16 cellular contexts compared by ENCODE assay signal in genomic region chr3:24506966-24507775, GRCh38. TPM values are rescaled to one million over a fixed set of nuclear protein-coding genes. Genes with fewer than 3 reads are reported as not detected.
DNase-seq lines count a peak whose midpoint lies in the region; ATAC-seq and TF ChIP-seq lines count a peak whose summit lies in the region.
"Had no signal": no experiment of that assay in that cellular context is flagged by ENCODE, and none has a peak within 500 bp of the region (broad histone marks: within the 10 kb centered on the region; RNA-seq: fewer than 3 reads in every experiment).

No MANE protein-coding gene starts in this region.

- DNase-seq in LHCN-M2 (ENCODE audit: low read depth) = peak; percentile 21
- peak; percentile 54 for DNase-seq in dedifferentiated amniotic fluid mesenchymal stem cell (ENCODE audit: extremely low spot score)
- no peak for DNase-seq in memory B cell (ENCODE audit: low spot score in 2 of 2)
- DNase-seq in upper lobe of right lung = no peak
- DNase-seq in NCI-H510A treated with DMSO at 0.1 percent for 48 hours (lab: John Stamatoyannopoulos, UW) = no peak
- no peak for DNase-seq in amniotic stem cell (lab: John Stamatoyannopoulos, UW)
- DNase-seq: activated CD4-positive, alpha-beta T cell treated with anti-CD3 and anti-CD28 coated beads, Interleukin-2, amount 10 ng/mL, durations not matched to agents 7 days and 5 days; aorta; C1 segment of cervical spinal cord; immature natural killer cell; natural killer cell; NCI-H1436 treated with DMSO at 0.1 percent for 48 hours; NCI-H82 had no signal

- H3K27me3 Mint-ChIP-seq in memory B cell = peaks cover 2% of the 10 kb centered on the region
- H3K27me3 Mint-ChIP-seq: progenitor cell of endocrine pancreas had no signal

- H3K27me3 ChIP-seq in upper lobe of right lung = no peaks in the 10 kb centered on the region

- H3K9me3 Mint-ChIP-seq in memory B cell = peaks cover 3% of the 10 kb centered on the region
- H3K9me3 Mint-ChIP-seq: activated CD4-positive, alpha-beta T cell treated with anti-CD3 and anti-CD28 coated beads, Interleukin-2, amount 10 ng/mL, durations not matched to agents 7 days and 5 days had no signal

- ATAC-seq in memory B cell (ENCODE audit: low read depth) (peak; percentile 17), upper lobe of right lung (peak; percentile 66), GM21528 (IDR thresholded peaks at IDR 0.05; ENCODE audit: low FRiP score, unreplicated experiment) (no peak)
- ATAC-seq: natural killer cell had no signal

- no peak overlapping the region for H3K4me3 ChIP-seq in upper lobe of right lung
- H3K4me3 ChIP-seq: lung had no signal

- no peaks in the 10 kb centered on the region for H3K36me3 Mint-ChIP-seq in memory B cell
- H3K36me3 Mint-ChIP-seq: immature natural killer cell, natural killer cell had no signal

- H3K27ac Mint-ChIP-seq in memory B cell = no peak overlapping the region
- H3K27ac Mint-ChIP-seq: activated CD4-positive, alpha-beta T cell treated with anti-CD3 and anti-CD28 coated beads, Interleukin-2, amount 10 ng/mL, durations not matched to agents 7 days and 5 days; immature natural killer cell; natural killer cell had no signal

- H3K4me1 Mint-ChIP-seq in memory B cell = peaks cover 29% of the 10 kb centered on the region

- intact Hi-C loops in upper lobe of right lung (cut with DNase I) = no loop called here

- H3K4me3 Mint-ChIP-seq in memory B cell = no peak overlapping the region
- H3K4me3 Mint-ChIP-seq: activated CD4-positive, alpha-beta T cell treated with anti-CD3 and anti-CD28 coated beads, Interleukin-2, amount 10 ng/mL, durations not matched to agents 7 days and 5 days; immature natural killer cell; natural killer cell had no signal

- no peaks in the 10 kb centered on the region for H3K9me3 ChIP-seq in upper lobe of right lung

- H3K27ac ChIP-seq in upper lobe of right lung = no peak overlapping the region

- peaks cover 4% of the 10 kb centered on the region for H3K4me1 ChIP-seq in upper lobe of right lung

- no peaks in the 10 kb centered on the region for H3K36me3 ChIP-seq in upper lobe of right lung

- no peak for TF ChIP-seq CTCF in upper lobe of right lung (IDR thresholded peaks at IDR 0.05)

RNA-seq across cellular contexts. Expression of gene THRB, which starts 12.5 kb away (rescaled TPM):
- total RNA-seq in LHCN-M2 (2014; rRNA removed) (2.6 and 4.4 TPM in 2 replicates), upper lobe of right lung (19.7 TPM)
- 0.28 TPM for polyA plus RNA-seq in LHCN-M2 (2012)
- total RNA-seq: activated CD4-positive, alpha-beta T cell treated with anti-CD3 and anti-CD28 coated beads, Interleukin-2, amount 10 ng/mL, durations not matched to agents 7 days and 5 days had no signal
- polyA plus RNA-seq: immature natural killer cell had no signal

Comparison
In these comparisons a context has a peak if more than half of its experiments do, and no peak if none do; other contexts are left out.
1. DNase-seq: peak in LHCN-M2 (single experiment) and dedifferentiated amniotic fluid mesenchymal stem cell (single experiment); none in memory B cell (0 of 2), upper lobe of right lung (single experiment), NCI-H510A treated with DMSO at 0.1 percent for 48 hours (single experiment) and amniotic stem cell (single experiment).